Comparison of ENCODE assay signal across 29 cellular contexts in the genomic region with DNA sequence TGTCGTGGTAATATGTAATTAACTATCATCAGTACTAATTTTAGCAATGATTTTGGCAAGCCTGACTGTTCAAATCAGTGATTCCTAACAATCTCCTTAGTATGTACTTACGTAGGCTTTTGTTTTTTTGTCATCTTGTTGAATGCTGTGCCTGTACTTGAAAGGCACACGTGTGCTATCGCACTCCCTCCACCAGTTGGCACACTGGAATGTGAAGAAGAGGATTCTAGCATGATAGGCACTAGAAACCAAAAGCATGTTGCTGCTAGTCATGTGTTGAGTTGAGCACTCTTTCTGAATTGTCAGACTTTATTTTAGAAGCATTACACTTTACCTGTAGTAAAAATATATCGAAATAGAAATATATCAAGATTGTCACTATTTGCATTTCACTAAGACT.
"Had no signal": no experiment of that assay in that cellular context is flagged by ENCODE, and none has a peak within 500 bp of the region (broad histone marks: within the 10 kb centered on the region; RNA-seq: fewer than 3 reads in every experiment).

No MANE protein-coding gene starts in this region.

- H3K27me3 Mint-ChIP-seq: activated naive CD8-positive, alpha-beta T cell treated with anti-CD3 and anti-CD28 coated beads, Interleukin-2, amount 50 U/mL, for 24 hours had no signal

- H3K36me3 ChIP-seq: WERI-Rb-1 had no signal

- ATAC-seq: activated CD8-positive, alpha-beta T cell treated with anti-CD3 and anti-CD28 coated beads, Interleukin-2, amount 10 ng/mL, durations not matched to agents 7 days and 5 days; activated naive CD4-positive, alpha-beta T cell treated with anti-CD3 and anti-CD28 coated beads, Interleukin-2, amount 50 U/mL, for 72 hours; activated naive CD8-positive, alpha-beta T cell treated with anti-CD3 and anti-CD28 coated beads, Interleukin-2, amount 50 U/mL, for 24 hours had no signal

- H3K9me3 ChIP-seq: MG63, Peyer's patch, SJCRH30, SK-N-SH had no signal

- H3K27ac Mint-ChIP-seq: activated CD8-positive, alpha-beta T cell treated with anti-CD3 and anti-CD28 coated beads, Interleukin-2, amount 10 ng/mL, durations not matched to agents 7 days and 5 days; activated naive CD8-positive, alpha-beta T cell treated with anti-CD3 and anti-CD28 coated beads, Interleukin-2, amount 50 U/mL, for 24 hours had no signal

- DNase-seq: activated CD4-positive, alpha-beta T cell treated with anti-CD3 and anti-CD28 coated beads for 4 hours; activated CD4-positive, alpha-beta T cell treated with anti-CD3 and anti-CD28 coated beads, Interleukin-2, amount 50 U/mL, for 4 hours; activated CD8-positive, alpha-beta memory T cell treated with anti-CD3 and anti-CD28 coated beads, Interleukin-2, amount 50 U/mL, for 48 hours; activated CD8-positive, alpha-beta T cell treated with anti-CD3 and anti-CD28 coated beads, Interleukin-2, amount 10 ng/mL, durations not matched to agents 7 days and 5 days; activated effector memory CD4-positive, alpha-beta T cell treated with anti-CD3 and anti-CD28 coated beads, Interleukin-2, amount 50 U/mL, for 16 hours; activated naive CD4-positive, alpha-beta T cell treated with Interleukin-2 at 50 U/mL for 16 hours; activated naive CD8-positive, alpha-beta T cell treated with anti-CD3 and anti-CD28 coated beads, Interleukin-2, amount 50 U/mL, for 24 hours; activated T-cell treated with anti-CD3 and anti-CD28 coated beads, Interleukin-2, amount 50 U/mL, for 1 hour; amniotic stem cell; brain microvascular endothelial cell; cerebellar nuclear complex; MG63; MV-4-11; NCI-H1105; NCI-H1436; NCI-H1694 treated with DMSO at 0.1 percent for 48 hours; NCI-H2081; NCI-H446; NCI-H524; Peyer's patch; Right ventricle myocardium superior; SJCRH30; SK-N-SH; T-helper 1 cell; WERI-Rb-1 had no signal

- H3K9me3 Mint-ChIP-seq: activated naive CD4-positive, alpha-beta T cell treated with anti-CD3 and anti-CD28 coated beads, Interleukin-2, amount 50 U/mL, for 72 hours; activated naive CD8-positive, alpha-beta T cell treated with anti-CD3 and anti-CD28 coated beads, Interleukin-2, amount 50 U/mL, for 24 hours had no signal

- FAIRE-seq: astrocyte had no signal

- H3K27ac ChIP-seq: brain microvascular endothelial cell, KMS-11, RWPE1, SJCRH30, WERI-Rb-1 had no signal

- H3K4me1 ChIP-seq: Peyer's patch had no signal

- H3K4me3 ChIP-seq: MG63, Peyer's patch, SJCRH30 had no signal

- H3K4me3 Mint-ChIP-seq: activated CD8-positive, alpha-beta T cell treated with anti-CD3 and anti-CD28 coated beads, Interleukin-2, amount 10 ng/mL, durations not matched to agents 7 days and 5 days; activated naive CD8-positive, alpha-beta T cell treated with anti-CD3 and anti-CD28 coated beads, Interleukin-2, amount 50 U/mL, for 24 hours had no signal

- H3K27me3 ChIP-seq: brain microvascular endothelial cell, MG63, Peyer's patch, SJCRH30 had no signal
